20 cellular contexts compared by ENCODE assay signal in genomic region chr17:82870541-82870940, GRCh38. TPM values are rescaled to one million over a fixed set of nuclear protein-coding genes. Genes with fewer than 3 reads are reported as not detected.
DNase-seq lines count a peak whose midpoint lies in the region; ATAC-seq, FAIRE-seq and TF ChIP-seq lines count a peak whose summit lies in the region.
"Had no signal": no experiment of that assay in that cellular context is flagged by ENCODE, and none has a peak within 500 bp of the region (broad histone marks: within the 10 kb centered on the region; RNA-seq: fewer than 3 reads in every experiment).

No MANE protein-coding gene starts in this region.

- no peaks in the 10 kb centered on the region for H3K9me3 ChIP-seq in BLaER1 treated with 17β-estradiol and CSF1 and Interleukin-3, amounts not matched to agents 10 nM and 100 nM (replicated peaks in 1 of 11)
- no peaks in the 10 kb centered on the region for H3K9me3 ChIP-seq in DOHH2 (ENCODE audit: control insufficient read depth, insufficient read depth, low read length)
- no peaks in the 10 kb centered on the region for H3K9me3 ChIP-seq in K562 (replicated peaks; ENCODE audit: control insufficient read depth, insufficient read depth, low read depth, low read length)
- H3K9me3 ChIP-seq: tibial artery had no signal

- H3K27me3 ChIP-seq in BLaER1 treated with 17β-estradiol and CSF1 and Interleukin-3, amounts not matched to agents 10 nM and 100 nM: peaks cover 15 to 94% (median 28%) of the 10 kb centered on the region in 11 experiments; a peak in 20 of 22 replicates
- H3K27me3 ChIP-seq in DOHH2 (ENCODE audit: control insufficient read depth, low read length) (no peaks in the 10 kb centered on the region), K562 (ENCODE audit: control insufficient read depth in 2 of 2, insufficient read depth in 2 of 2, low read length in 2 of 2) (no peaks in the 10 kb centered on the region)
- H3K27me3 ChIP-seq: foreskin keratinocyte, tibial artery had no signal

- BruUV-seq in K562 (replicated peaks; lab: Mats Ljungman, UMichigan): no TSS peak

- peaks cover 87 to 100% (median 100%) of the 10 kb centered on the region in 10 experiments for H3K4me1 ChIP-seq in BLaER1 treated with 17β-estradiol and CSF1 and Interleukin-3, amounts not matched to agents 10 nM and 100 nM
- H3K4me1 ChIP-seq in DOHH2 (ENCODE audit: control insufficient read depth, low read length) (peaks cover 70% of the 10 kb centered on the region), K562 (replicated peaks in 1 of 2; ENCODE audit: control insufficient read depth in 2 of 2, insufficient read depth in 2 of 2, low read length in 2 of 2) (peaks cover 19 to 75% of the 10 kb centered on the region in 2 experiments)

- ATAC-seq in K562: no peak
- no peak for ATAC-seq in GM19023 (IDR thresholded peaks at IDR 0.05; ENCODE audit: unreplicated experiment)
- no peak for ATAC-seq in GM21529 (IDR thresholded peaks at IDR 0.05; ENCODE audit: unreplicated experiment)
- ATAC-seq: foreskin keratinocyte had no signal

- peak overlapping the region; percentile 76 to 100 (median 98) for H3K4me2 ChIP-seq in BLaER1 treated with 17β-estradiol and CSF1 and Interleukin-3, amounts not matched to agents 10 nM and 100 nM
- peak overlapping the region; percentile 79 for H3K4me2 ChIP-seq in DOHH2 (ENCODE audit: low read length)
- H3K4me2 ChIP-seq in K562 (ENCODE audit: insufficient read depth, low read length): no peak overlapping the region

- WGBS in K562 (ENCODE audit: insufficient coverage, low coverage, missing lambda C conversion rate): 97% methylated on average over 14 of the region's 14 CpGs

- peak overlapping the region in 8 of 11 experiments; percentile 48 to 90 (median 74); a peak in 16 of 22 replicates for H3K27ac ChIP-seq in BLaER1 treated with 17β-estradiol and CSF1 and Interleukin-3, amounts not matched to agents 10 nM and 100 nM
- peak overlapping the region; percentile 81 for H3K27ac ChIP-seq in DOHH2 (ENCODE audit: low read depth, low read length)
- no peak overlapping the region for H3K27ac ChIP-seq in K562 (ENCODE audit: extremely low read depth, low read depth, low read length)
- H3K27ac ChIP-seq: foreskin keratinocyte, tibial artery had no signal

- POLR2A ChIA-PET in K562 (lab: Yijun Ruan, JAX): interaction anchor here (0.5 kb wide), 1 partner anchor 765 kb away, joined by 3 read pairs; no protein-coding TSS in a partner anchor

- in situ Hi-C loops in K562 (cut with MboI): no loop called here

- H3K9me1 ChIP-seq in K562 (ENCODE audit: control insufficient read depth, insufficient read depth, low read length): no peaks in the 10 kb centered on the region

- H3K9me2 ChIP-seq in DOHH2 (replicated peaks; ENCODE audit: control insufficient read depth, low read length): no peaks in the 10 kb centered on the region

- no peak for TF ChIP-seq RAD21 in K562 (CRISPR knock-in tag; conservative IDR thresholded peaks at IDR 0.05 in 1 of 2, IDR thresholded peaks at IDR 0.05 in 1 of 2)

- DNase-seq in K562 (ENCODE audit: extremely low read depth in 1 of 4, low spot score in 3 of 4): no peak
- DNase-seq in posterior vena cava (ENCODE audit: low spot score): peak; percentile 46
- no peak for DNase-seq in NCI-H748 treated with DMSO at 0.1 percent for 48 hours (lab: John Stamatoyannopoulos, UW)
- DNase-seq: activated effector memory CD4-positive, alpha-beta T cell treated with Interleukin-2 at 50 U/mL for 16 hours; AML-193; foreskin keratinocyte; H7; NCI-H1105; NCI-H2081; NCI-H446 treated with DMSO at 0.1 percent for 48 hours; SHP77 treated with DMSO at 0.1 percent for 48 hours; T-helper 2 cell; tibial artery had no signal

- CTCF ChIA-PET in K562 (lab: Yijun Ruan, JAX; ENCODE audit: low intra/inter-chr PET ratio): no interaction called here

- H3K79me2 ChIP-seq in DOHH2 (ENCODE audit: control insufficient read depth, low read length) (peaks cover 65% of the 10 kb centered on the region), K562 (ENCODE audit: control insufficient read depth, insufficient read depth, low read length) (peaks cover 26% of the 10 kb centered on the region)

- peak overlapping the region in 7 of 10 experiments; percentile 27 to 52 (median 40); a peak in 12 of 20 replicates for H3K4me3 ChIP-seq in BLaER1 treated with 17β-estradiol and CSF1 and Interleukin-3, amounts not matched to agents 10 nM and 100 nM
- H3K4me3 ChIP-seq in DOHH2 (ENCODE audit: low read length): peak overlapping the region; percentile 46
- no peak overlapping the region for H3K4me3 ChIP-seq in K562
- H3K4me3 ChIP-seq: tibial artery had no signal

- no peak for FAIRE-seq in K562 (lab: Jason Lieb, UNC)
- FAIRE-seq: bronchial epithelial cell, D721Med had no signal

- H4K20me1 ChIP-seq in BLaER1 treated with 17β-estradiol and CSF1 and Interleukin-3, amounts not matched to agents 10 nM and 100 nM: peaks cover 42 to 100% (median 90%) of the 10 kb centered on the region in 11 experiments; a peak in 21 of 22 replicates
- no peaks in the 10 kb centered on the region for H4K20me1 ChIP-seq in DOHH2 (ENCODE audit: control insufficient read depth, insufficient read depth, low read depth, low read length)
- H4K20me1 ChIP-seq in K562 (replicated peaks; ENCODE audit: control insufficient read depth, insufficient read depth, low read length): no peaks in the 10 kb centered on the region

- peak overlapping the region in 9 of 11 experiments; percentile 25 to 75 (median 62); a peak in 17 of 22 replicates for H3K9ac ChIP-seq in BLaER1 treated with 17β-estradiol and CSF1 and Interleukin-3, amounts not matched to agents 10 nM and 100 nM
- no peak overlapping the region for H3K9ac ChIP-seq in K562 (ENCODE audit: insufficient read depth in 1 of 2, low read depth in 2 of 2, low read length in 2 of 2)

- no peak for TF ChIP-seq CTCF in DOHH2 (IDR thresholded peaks at IDR 0.05; ENCODE audit: low read depth, low read length, poor library complexity, severe bottlenecking)
- no peak for TF ChIP-seq CTCF in K562 (IDR thresholded peaks at IDR 0.05 in 2 of 3, conservative IDR thresholded peaks at IDR 0.05 in 1 of 3; ENCODE audit: insufficient read depth in 2 of 3, low read depth in 1 of 3, low read length in 3 of 3)

- no peak for TF ChIP-seq EP300 in K562 (IDR thresholded peaks at IDR 0.05; ENCODE audit: low read length)

- intact Hi-C loops in K562 (cut with micrococcal nuclease): no loop called here
- intact Hi-C loops in posterior vena cava (cut with DNase I): no loop called here

- peaks cover 5 to 31% (median 12%) of the 10 kb centered on the region in 11 experiments; a peak in 18 of 22 replicates for H3K36me3 ChIP-seq in BLaER1 treated with 17β-estradiol and CSF1 and Interleukin-3, amounts not matched to agents 10 nM and 100 nM
- H3K36me3 ChIP-seq in DOHH2 (ENCODE audit: control insufficient read depth, low read length) (peaks cover 30% of the 10 kb centered on the region), K562 (ENCODE audit: control insufficient read depth, insufficient read depth, low read length) (peaks cover 36% of the 10 kb centered on the region; the same call in 2 of the 3 replicates)

- peaks cover 11% of the 10 kb centered on the region for H3F3A ChIP-seq in DOHH2 (ENCODE audit: control insufficient read depth, insufficient read depth)

- no peak overlapping the region for H2AFZ ChIP-seq in K562 (ENCODE audit: low read depth, low read length)

- no peak for TF ChIP-seq POLR2A in K562 (conservative IDR thresholded peaks at IDR 0.05)

TF ChIP-seq in K562, 482 proteins besides CTCF, POLR2A, EP300 and RAD21:
- TF ChIP-seq ZNF740 (CRISPR knock-in tag; IDR thresholded peaks at IDR 0.05): 0 out of 2 replicates have a peak, but pooled peaks have one; percentile 20
- no peak for TF ChIP-seq ZNF740 (tag; IDR thresholded peaks at IDR 0.05)
- TF ChIP-seq TBL1XR1 (IDR thresholded peaks at IDR 0.05; ENCODE audit: low read length in 2 of 2): no peak
TF ChIP-seq in K562: peak in this region for 1.

RNA-seq across cellular contexts. Expression of gene ZNF750, which starts 30.7 kb away (rescaled TPM):
- total RNA-seq in K562 (2011; cell fraction: chromatin; rRNA removed; ENCODE audit: low replicate concordance): not detected in 2 replicates
- not detected in 2 replicates for total RNA-seq in K562 (2011; cell fraction: nucleolus; rRNA removed)
- total RNA-seq in K562 (2011; cell fraction: nucleoplasm; rRNA removed): not detected in 2 replicates
- total RNA-seq in K562 (2014; rRNA removed) (not detected in 2 replicates), K562 (2014; rRNA removed; fragmentation: Illumina TruSeq; extraction: Trizol) (not detected in 2 replicates), K562 (2015; rRNA removed; fragmentation: Illumina TruSeq; extraction: Trizol) (not detected in 2 replicates), K562 (2021) (not detected in 2 replicates), posterior vena cava (not detected)
- polyA plus RNA-seq in K562 (2011; rRNA removed) (not detected in 2 replicates), K562 (2014; fragmentation: Illumina TruSeq; extraction: Trizol) (not detected in 2 replicates), K562 (2014; fragmentation: Nextera tagmentation; extraction: Ambion mirVana) (not detected), K562 (2014; rRNA removed) (not detected in 2 replicates)
- not detected in 2 replicates for polyA plus RNA-seq in K562 (2011; cell fraction: cytosol; rRNA removed)
- polyA plus RNA-seq in K562 (2011; cell fraction: nucleus; rRNA removed): not detected in 2 replicates
- polyA plus RNA-seq in K562 (2012): 0.07 TPM in 2 replicates
- not detected in 2 replicates for polyA minus RNA-seq in K562 (2011; rRNA and poly(A)+ RNA removed)
- not detected in 2 replicates for polyA minus RNA-seq in K562 (2011; cell fraction: cytosol; rRNA and poly(A)+ RNA removed)
- not detected in 2 replicates for polyA minus RNA-seq in K562 (2011; cell fraction: nucleus; rRNA and poly(A)+ RNA removed)
- total RNA-seq: G401, H7 had no signal

Comparison
In these comparisons a context has a peak if more than half of its experiments do, and no peak if none do; other contexts are left out.
1. H3K9ac ChIP-seq: peak in BLaER1 treated with 17β-estradiol and CSF1 and Interleukin-3, amounts not matched to agents 10 nM and 100 nM (9 of 11); none in K562 (0 of 2).